1 cellular context compared by ENCODE assay signal in the genomic region with DNA sequence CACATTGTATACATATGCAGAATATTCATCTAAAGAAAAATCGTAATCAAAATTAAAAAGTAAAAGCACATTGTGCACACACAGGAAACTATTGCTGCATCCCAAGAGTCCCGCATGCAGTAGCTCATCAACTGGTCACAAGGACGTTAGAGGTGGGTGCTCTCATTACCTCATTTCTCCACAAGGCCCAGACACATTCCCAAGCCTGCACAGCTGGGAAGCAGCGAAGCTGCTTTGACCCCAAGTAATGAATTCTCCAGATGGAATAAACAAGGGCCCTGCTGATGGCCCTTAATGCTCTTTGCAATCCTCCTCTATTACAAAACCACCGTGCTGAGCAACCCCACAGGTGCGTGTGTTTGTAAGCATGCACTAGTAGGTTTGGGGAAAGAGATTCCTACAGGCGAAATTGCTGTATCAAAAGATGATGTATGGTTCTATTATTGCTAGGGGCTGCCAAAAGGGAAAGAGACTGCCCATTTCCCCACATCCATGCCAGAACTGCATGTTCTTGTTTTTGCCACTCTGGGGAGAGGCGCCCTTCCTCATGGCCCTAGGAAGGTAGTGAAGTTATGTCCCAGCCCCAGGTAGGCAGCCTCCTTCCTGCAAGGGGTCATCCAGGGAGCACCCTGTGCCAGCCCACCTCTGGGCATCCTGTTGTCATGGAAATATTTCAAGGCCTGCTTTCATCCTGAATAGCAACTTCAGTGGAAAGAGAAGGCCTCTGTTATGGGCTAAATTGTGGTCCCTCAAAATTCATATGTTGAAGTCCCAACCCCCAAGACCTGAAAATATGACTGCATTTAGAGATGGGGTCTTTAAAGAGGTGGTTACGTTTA.
TF ChIP-seq lines count a peak whose summit lies in the region.

No MANE protein-coding gene starts in this region.

TF ChIP-seq in HepG2, 621 proteins besides CTCF, POLR2A, EP300 and RAD21:
- TF ChIP-seq KDM2A (CRISPR knock-in tag; IDR thresholded peaks at IDR 0.05; ENCODE audit: borderline replicate concordance, low read depth) (0 out of 2 replicates have a peak, but pooled peaks have one; percentile 2), ZNF484 (CRISPR knock-in tag; IDR thresholded peaks at IDR 0.05; ENCODE audit: borderline replicate concordance, low read depth) (0 out of 2 replicates have a peak, but pooled peaks have one; percentile 45), ZNF567 (CRISPR knock-in tag; IDR thresholded peaks at IDR 0.05; ENCODE audit: borderline replicate concordance) (0 out of 2 replicates have a peak, but pooled peaks have one; percentile 39), ZNF704 (CRISPR knock-in tag; IDR thresholded peaks at IDR 0.05; ENCODE audit: borderline replicate concordance) (0 out of 2 replicates have a peak, but pooled peaks have one; percentile 14), ZNF292 (CRISPR knock-in tag; IDR thresholded peaks at IDR 0.05; ENCODE audit: borderline replicate concordance, low read depth) (0 out of 2 replicates have a peak, but pooled peaks have one; percentile 15), ZFP90 (CRISPR knock-in tag; IDR thresholded peaks at IDR 0.05; ENCODE audit: borderline replicate concordance) (0 out of 2 replicates have a peak, but pooled peaks have one; percentile 64), MXD1 (CRISPR knock-in tag; IDR thresholded peaks at IDR 0.05) (0 out of 2 replicates have a peak, but pooled peaks have one; percentile 45), CHD4 (IDR thresholded peaks at IDR 0.05; ENCODE audit: borderline replicate concordance, low read length) (peak; percentile 66; the same call in 1 of the 2 replicates), ZNF232 (CRISPR knock-in tag; IDR thresholded peaks at IDR 0.05; ENCODE audit: borderline replicate concordance) (0 out of 2 replicates have a peak, but pooled peaks have one; percentile 18), HIVEP1 (CRISPR knock-in tag; IDR thresholded peaks at IDR 0.05) (peak; percentile 70; the same call in 1 of the 2 replicates), THAP8 (CRISPR knock-in tag; IDR thresholded peaks at IDR 0.05; ENCODE audit: borderline replicate concordance) (no peak), NR0B2 (CRISPR knock-in tag; IDR thresholded peaks at IDR 0.05) (0 out of 2 replicates have a peak, but pooled peaks have one; percentile 47), NR2F1 (CRISPR knock-in tag; IDR thresholded peaks at IDR 0.05) (no peak), MED13 (CRISPR knock-in tag; IDR thresholded peaks at IDR 0.05) (0 out of 2 replicates have a peak, but pooled peaks have one; percentile 38), ZNF672 (CRISPR knock-in tag; IDR thresholded peaks at IDR 0.05) (peak; percentile 32; the same call in 1 of the 2 replicates), ZNF83 (CRISPR knock-in tag; IDR thresholded peaks at IDR 0.05; ENCODE audit: borderline replicate concordance) (peak; percentile 1; the same call in 1 of the 2 replicates), NKX3-1 (CRISPR knock-in tag; IDR thresholded peaks at IDR 0.05) (0 out of 2 replicates have a peak, but pooled peaks have one; percentile 21), ZNF777 (CRISPR knock-in tag; IDR thresholded peaks at IDR 0.05) (peak; percentile 23; the same call in 1 of the 2 replicates), SETDB1 (CRISPR knock-in tag; IDR thresholded peaks at IDR 0.05; ENCODE audit: borderline replicate concordance) (0 out of 2 replicates have a peak, but pooled peaks have one; percentile 32), BCL6 (CRISPR knock-in tag; IDR thresholded peaks at IDR 0.05) (no peak), HNF1B (CRISPR knock-in tag; IDR thresholded peaks at IDR 0.05) (0 out of 2 replicates have a peak, but pooled peaks have one; percentile 34), ZMAT3 (CRISPR knock-in tag; conservative IDR thresholded peaks at IDR 0.05) (0 out of 2 replicates have a peak, but pooled peaks have one; percentile 12), ZNF775 (CRISPR knock-in tag; IDR thresholded peaks at IDR 0.05; ENCODE audit: borderline replicate concordance) (no peak), ZNF557 (CRISPR knock-in tag; IDR thresholded peaks at IDR 0.05) (no peak), MED8 (CRISPR knock-in tag; IDR thresholded peaks at IDR 0.05; ENCODE audit: insufficient replicate concordance) (peak; percentile 39), YEATS4 (CRISPR knock-in tag; IDR thresholded peaks at IDR 0.05; ENCODE audit: borderline replicate concordance) (0 out of 2 replicates have a peak, but pooled peaks have one; percentile 48), SP2 (CRISPR knock-in tag; IDR thresholded peaks at IDR 0.05) (peak; percentile 34; the same call in 1 of the 2 replicates), HNRNPUL1 (IDR thresholded peaks at IDR 0.05; ENCODE audit: low read depth, low read length) (no peak)
- TF ChIP-seq, protein P1, sequence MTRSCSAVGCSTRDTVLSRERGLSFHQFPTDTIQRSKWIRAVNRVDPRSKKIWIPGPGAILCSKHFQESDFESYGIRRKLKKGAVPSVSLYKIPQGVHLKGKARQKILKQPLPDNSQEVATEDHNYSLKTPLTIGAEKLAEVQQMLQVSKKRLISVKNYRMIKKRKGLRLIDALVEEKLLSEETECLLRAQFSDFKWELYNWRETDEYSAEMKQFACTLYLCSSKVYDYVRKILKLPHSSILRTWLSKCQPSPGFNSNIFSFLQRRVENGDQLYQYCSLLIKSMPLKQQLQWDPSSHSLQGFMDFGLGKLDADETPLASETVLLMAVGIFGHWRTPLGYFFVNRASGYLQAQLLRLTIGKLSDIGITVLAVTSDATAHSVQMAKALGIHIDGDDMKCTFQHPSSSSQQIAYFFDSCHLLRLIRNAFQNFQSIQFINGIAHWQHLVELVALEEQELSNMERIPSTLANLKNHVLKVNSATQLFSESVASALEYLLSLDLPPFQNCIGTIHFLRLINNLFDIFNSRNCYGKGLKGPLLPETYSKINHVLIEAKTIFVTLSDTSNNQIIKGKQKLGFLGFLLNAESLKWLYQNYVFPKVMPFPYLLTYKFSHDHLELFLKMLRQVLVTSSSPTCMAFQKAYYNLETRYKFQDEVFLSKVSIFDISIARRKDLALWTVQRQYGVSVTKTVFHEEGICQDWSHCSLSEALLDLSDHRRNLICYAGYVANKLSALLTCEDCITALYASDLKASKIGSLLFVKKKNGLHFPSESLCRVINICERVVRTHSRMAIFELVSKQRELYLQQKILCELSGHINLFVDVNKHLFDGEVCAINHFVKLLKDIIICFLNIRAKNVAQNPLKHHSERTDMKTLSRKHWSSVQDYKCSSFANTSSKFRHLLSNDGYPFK (CRISPR knock-in tag; IDR thresholded peaks at IDR 0.05; ENCODE audit: borderline replicate concordance), result peak; percentile 44; the same call in 1 of the 2 replicates
- TF ChIP-seq, protein P2, sequence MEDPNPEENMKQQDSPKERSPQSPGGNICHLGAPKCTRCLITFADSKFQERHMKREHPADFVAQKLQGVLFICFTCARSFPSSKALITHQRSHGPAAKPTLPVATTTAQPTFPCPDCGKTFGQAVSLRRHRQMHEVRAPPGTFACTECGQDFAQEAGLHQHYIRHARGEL (CRISPR knock-in tag; IDR thresholded peaks at IDR 0.05), result 0 out of 2 replicates have a peak, but pooled peaks have one; percentile 66
- TF ChIP-seq, protein P3, sequence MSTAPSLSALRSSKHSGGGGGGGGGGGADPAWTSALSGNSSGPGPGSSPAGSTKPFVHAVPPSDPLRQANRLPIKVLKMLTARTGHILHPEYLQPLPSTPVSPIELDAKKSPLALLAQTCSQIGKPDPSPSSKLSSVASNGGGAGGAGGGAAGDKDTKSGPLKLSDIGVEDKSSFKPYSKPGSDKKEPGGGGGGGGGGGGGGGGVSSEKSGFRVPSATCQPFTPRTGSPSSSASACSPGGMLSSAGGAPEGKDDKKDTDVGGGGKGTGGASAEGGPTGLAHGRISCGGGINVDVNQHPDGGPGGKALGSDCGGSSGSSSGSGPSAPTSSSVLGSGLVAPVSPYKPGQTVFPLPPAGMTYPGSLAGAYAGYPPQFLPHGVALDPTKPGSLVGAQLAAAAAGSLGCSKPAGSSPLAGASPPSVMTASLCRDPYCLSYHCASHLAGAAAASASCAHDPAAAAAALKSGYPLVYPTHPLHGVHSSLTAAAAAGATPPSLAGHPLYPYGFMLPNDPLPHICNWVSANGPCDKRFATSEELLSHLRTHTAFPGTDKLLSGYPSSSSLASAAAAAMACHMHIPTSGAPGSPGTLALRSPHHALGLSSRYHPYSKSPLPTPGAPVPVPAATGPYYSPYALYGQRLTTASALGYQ (CRISPR knock-in tag; IDR thresholded peaks at IDR 0.05), result no peak
